In the genomic region with DNA sequence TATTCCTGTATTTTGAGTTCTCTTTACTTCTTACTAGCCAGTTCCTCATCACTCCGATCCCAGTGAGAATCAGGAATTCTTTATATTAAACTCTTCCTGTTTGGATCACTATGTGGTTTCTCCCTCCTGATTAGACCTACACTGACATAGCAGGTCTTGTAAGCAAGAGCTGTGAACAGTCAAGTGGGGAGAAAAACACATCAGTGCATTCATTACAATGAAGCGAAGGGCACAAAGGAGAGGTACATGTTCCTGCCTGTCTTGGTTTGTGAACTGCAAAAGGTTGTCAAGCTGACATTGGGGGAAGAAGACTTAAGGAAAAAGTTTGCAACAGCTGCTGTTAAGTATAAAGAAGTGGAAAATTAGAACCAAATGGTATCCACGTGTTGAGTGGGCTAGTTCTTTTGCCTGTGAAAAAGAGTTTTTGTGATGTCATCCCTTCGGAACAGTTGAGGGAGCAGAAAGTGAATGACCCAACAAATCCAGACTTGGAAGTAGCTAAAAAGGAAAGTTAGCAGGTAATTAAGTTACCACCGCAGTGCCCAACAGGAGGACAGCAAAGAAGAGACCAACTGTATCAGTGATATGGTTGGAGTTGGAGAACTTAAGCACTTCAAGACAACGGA, we compare ENCODE assay signal across 1 cellular context.
TF ChIP-seq lines count a peak whose summit lies in the region.

No MANE protein-coding gene starts in this region.

TF ChIP-seq in WTC11, 78 proteins besides CTCF, POLR2A, EP300 and RAD21 (continued from another document):
- TF ChIP-seq, protein P1, sequence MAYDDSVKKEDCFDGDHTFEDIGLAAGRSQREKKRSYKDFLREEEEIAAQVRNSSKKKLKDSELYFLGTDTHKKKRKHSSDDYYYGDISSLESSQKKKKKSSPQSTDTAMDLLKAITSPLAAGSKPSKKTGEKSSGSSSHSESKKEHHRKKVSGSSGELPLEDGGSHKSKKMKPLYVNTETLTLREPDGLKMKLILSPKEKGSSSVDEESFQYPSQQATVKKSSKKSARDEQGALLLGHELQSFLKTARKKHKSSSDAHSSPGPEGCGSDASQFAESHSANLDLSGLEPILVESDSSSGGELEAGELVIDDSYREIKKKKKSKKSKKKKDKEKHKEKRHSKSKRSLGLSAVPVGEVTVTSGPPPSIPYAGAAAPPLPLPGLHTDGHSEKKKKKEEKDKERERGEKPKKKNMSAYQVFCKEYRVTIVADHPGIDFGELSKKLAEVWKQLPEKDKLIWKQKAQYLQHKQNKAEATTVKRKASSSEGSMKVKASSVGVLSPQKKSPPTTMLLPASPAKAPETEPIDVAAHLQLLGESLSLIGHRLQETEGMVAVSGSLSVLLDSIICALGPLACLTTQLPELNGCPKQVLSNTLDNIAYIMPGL (CRISPR knock-in tag; IDR thresholded peaks at IDR 0.05): no peak
